In genomic region chr19:55188620-55189019, GRCh38 we compare ENCODE assay signal across 11 cellular contexts. TPM values are rescaled to one million over a fixed set of nuclear protein-coding genes. Genes with fewer than 3 reads are reported as not detected.
A peak's percentile ranks its signal among the peaks of the same experiment; 100 is the strongest.
DNase-seq lines count a peak whose midpoint lies in the region; ATAC-seq and TF ChIP-seq lines count a peak whose summit lies in the region.
"Had no signal": no experiment of that assay in that cellular context is flagged by ENCODE, and none has a peak within 500 bp of the region (broad histone marks: within the 10 kb centered on the region; RNA-seq: fewer than 3 reads in every experiment).

No MANE protein-coding gene starts in this region.

- no peak for TF ChIP-seq POLR2A in right lobe of liver (IDR thresholded peaks at IDR 0.05)

- intact Hi-C loops in right lobe of liver (cut with DNase I): no loop called here

- H3K36me3 ChIP-seq in HEK293 (ENCODE audit: control insufficient read depth in 2 of 2, insufficient read depth in 1 of 2, low read length in 2 of 2): no peaks in the 10 kb centered on the region
- no peaks in the 10 kb centered on the region for H3K36me3 ChIP-seq in right lobe of liver

- POLR2A ChIA-PET in HEK293 (lab: Yijun Ruan, JAX): no interaction called here

- H3K27ac ChIP-seq in HEK293 (ENCODE audit: extremely low read depth, low read depth, low read length) (no peak overlapping the region), right lobe of liver (no peak overlapping the region)

- TF ChIP-seq CTCF in HEK293 (tag by site-specific recombination; IDR thresholded peaks at IDR 0.05) (no peak), right lobe of liver (IDR thresholded peaks at IDR 0.05) (no peak)

- H3K9me3 ChIP-seq in HEK293 (ENCODE audit: control insufficient read depth, insufficient read depth, low read depth, low read length): no peaks in the 10 kb centered on the region
- H3K9me3 ChIP-seq in right lobe of liver: no peaks in the 10 kb centered on the region

- DNase-seq in SK-MEL-5 (ENCODE audit: low read depth, low spot score) (peak; percentile 54), right lobe of liver (no peak), nucleus accumbens (lab: John Stamatoyannopoulos, UW) (no peak), T1000 (lab: John Stamatoyannopoulos, UW) (no peak)
- DNase-seq: activated CD4-positive, alpha-beta T cell treated with anti-CD3 and anti-CD28 coated beads, Interleukin-2, amount 50 U/mL, for 1 hour; CD8-positive, alpha-beta memory T cell; GDM1; NCI-H1436 had no signal

- 47% methylated on average over 6 of the region's 8 CpGs for WGBS in right lobe of liver (ENCODE audit: insufficient coverage, low coverage, low lambda C conversion rate, missing lambda C conversion rate)

- H3K4me1 ChIP-seq in HEK293 (ENCODE audit: control insufficient read depth, insufficient read depth, low read length): no peaks in the 10 kb centered on the region
- H3K4me1 ChIP-seq in right lobe of liver: no peaks in the 10 kb centered on the region

- ATAC-seq in right lobe of liver: peak in 3 of 4 donors; percentile 26 to 44 (median 40)

- no peak overlapping the region for H3K4me3 ChIP-seq in HEK293 (ENCODE audit: low read depth, low read length)
- H3K4me3 ChIP-seq in right lobe of liver: no peak overlapping the region

- CTCF ChIA-PET in HEK293 (lab: Yijun Ruan, JAX): interaction anchor here (0.6 to 0.7 kb wide), 2 partner anchors 53 to 1133 kb away, joined by 3 read pairs; no protein-coding TSS in a partner anchor

- in situ Hi-C loops in SK-MEL-5 (cut with HindIII; ENCODE audit: low pct_unique_long_range_greater_than_20kb, low sequenced_read_pairs): no loop called here

- H3K27me3 ChIP-seq in right lobe of liver: no peaks in the 10 kb centered on the region

TF ChIP-seq in HEK293, 187 proteins besides CTCF, POLR2A, EP300 and RAD21:
- TF ChIP-seq ZNF248 (tag by site-specific recombination; IDR thresholded peaks at IDR 0.05): no peak
- TF ChIP-seq ZNF600 (tag by site-specific recombination; IDR thresholded peaks at IDR 0.05): peak; percentile 83

RNA-seq across cellular contexts. Expression of gene SYT5, which starts 8.5 kb away (rescaled TPM):
- total RNA-seq in SK-MEL-5 (2014; rRNA removed; shearing (Covaris generic)): 0.37 and 1.1 TPM in 2 replicates
- 1.7 and 3.8 TPM in 2 replicates for polyA plus RNA-seq in SK-MEL-5 (2015; cell fraction: cytosol; rRNA removed)
- 0.73 and 1.6 TPM in 2 replicates for polyA plus RNA-seq in SK-MEL-5 (2015; cell fraction: nucleus; rRNA removed)
- total RNA-seq in right lobe of liver: 1 to 10 TPM in 1 of 6 experiments, under 1 TPM in 1, not detected in 4; 0.06 to 1.7 TPM
- total RNA-seq: CD8-positive, alpha-beta memory T cell had no signal
- polyA plus RNA-seq: liver had no signal

RNA-seq across cellular contexts. Expression of gene PTPRH, which starts 20.7 kb away (rescaled TPM):
- total RNA-seq in SK-MEL-5 (2014; rRNA removed; shearing (Covaris generic)): 29.8 and 38.1 TPM in 2 replicates
- polyA plus RNA-seq in SK-MEL-5 (2015; cell fraction: cytosol; rRNA removed): 20.0 and 25.1 TPM in 2 replicates
- 35.2 and 39.0 TPM in 2 replicates for polyA plus RNA-seq in SK-MEL-5 (2015; cell fraction: nucleus; rRNA removed)
- total RNA-seq in right lobe of liver: 10 to 100 TPM in 3 of 6 experiments, 1 to 10 TPM in 3; 4.2 to 25.9 (median 12.9) TPM
- total RNA-seq: CD8-positive, alpha-beta memory T cell had no signal
- polyA plus RNA-seq: CD8-positive, alpha-beta memory T cell; IgD-negative memory B cell had no signal

RNA-seq across cellular contexts. Expression of gene DNAAF3, which starts 22.2 kb away (rescaled TPM):
- total RNA-seq in SK-MEL-5 (2014; rRNA removed; shearing (Covaris generic)): 2.8 and 3.2 TPM in 2 replicates
- 4.7 and 7.6 TPM in 2 replicates for polyA plus RNA-seq in SK-MEL-5 (2015; cell fraction: cytosol; rRNA removed)
- 13.5 and 25.9 TPM in 2 replicates for polyA plus RNA-seq in SK-MEL-5 (2015; cell fraction: nucleus; rRNA removed)
- total RNA-seq in right lobe of liver: 1 to 10 TPM in 2 of 6 experiments, under 1 TPM in 4; 0.22 to 4.3 (median 0.49) TPM
- polyA plus RNA-seq: CD8-positive, alpha-beta memory T cell; IgD-negative memory B cell had no signal

RNA-seq across cellular contexts. Expression of gene TNNI3, which starts 31.1 kb away (rescaled TPM):
- 1.6 and 2.3 TPM in 2 replicates for total RNA-seq in SK-MEL-5 (2014; rRNA removed; shearing (Covaris generic))
- polyA plus RNA-seq in SK-MEL-5 (2015; cell fraction: cytosol; rRNA removed): 1.6 and 5.0 TPM in 2 replicates
- polyA plus RNA-seq in SK-MEL-5 (2015; cell fraction: nucleus; rRNA removed): 1.9 TPM in 1 of 2 replicates, not detected in the other
- total RNA-seq in right lobe of liver: under 1 TPM in 3 of 6 experiments, not detected in 3; 0.43 to 0.83 (median 0.62) TPM
- total RNA-seq: CD8-positive, alpha-beta memory T cell; liver had no signal
- polyA plus RNA-seq: CD8-positive, alpha-beta memory T cell; IgD-negative memory B cell; liver had no signal

RNA-seq across cellular contexts. Expression of gene TNNT1, which starts 39.6 kb away (rescaled TPM):
- 53.1 and 53.4 TPM in 2 replicates for total RNA-seq in SK-MEL-5 (2014; rRNA removed; shearing (Covaris generic))
- 22.3 and 28.6 TPM in 2 replicates for polyA plus RNA-seq in SK-MEL-5 (2015; cell fraction: cytosol; rRNA removed)
- 8.2 and 10.2 TPM in 2 replicates for polyA plus RNA-seq in SK-MEL-5 (2015; cell fraction: nucleus; rRNA removed)
- 10 to 100 TPM in 1 of 6 experiments, 1 to 10 TPM in 3, not detected in 2; 1.2 to 10.9 (median 1.6) TPM for total RNA-seq in right lobe of liver
- total RNA-seq: CD8-positive, alpha-beta memory T cell had no signal
- polyA plus RNA-seq: CD8-positive, alpha-beta memory T cell; IgD-negative memory B cell had no signal
